8 cellular contexts compared by ENCODE assay signal in genomic region chr20:41173161-41173721, GRCh38. TPM values are rescaled to one million over a fixed set of nuclear protein-coding genes. Genes with fewer than 3 reads are reported as not detected.
DNase-seq lines count a peak whose midpoint lies in the region; ATAC-seq and TF ChIP-seq lines count a peak whose summit lies in the region.

No MANE protein-coding gene starts in this region.

- H3K9me3 ChIP-seq in BE2C, result no peaks in the 10 kb centered on the region

- peak overlapping the region; percentile 86 to 93 for H3K27ac ChIP-seq in coronary artery

- TF ChIP-seq POLR2A in lower leg skin (IDR thresholded peaks at IDR 0.05), result no peak

- H3K4me1 ChIP-seq in BE2C, result no peaks in the 10 kb centered on the region

- ATAC-seq in HG03025 (IDR thresholded peaks at IDR 0.05; ENCODE audit: low FRiP score, unreplicated experiment), result no peak

- peak; percentile 86 for DNase-seq in BE2C
- peak; percentile 42 for DNase-seq in H4 (ENCODE audit: low spot score)
- DNase-seq in NCI-H226, result peak; percentile 18
- DNase-seq in activated CD4-positive, alpha-beta T cell treated with anti-CD3 and anti-CD28 coated beads, Interleukin-2, amount 50 U/mL, for 1 hour, result peak; percentile 74
- peak; percentile 93 for DNase-seq in coronary artery (ENCODE audit: low spot score)
- peak; percentile 84 to 98 for DNase-seq in lower leg skin (ENCODE audit: low spot score in 2 of 2)
- DNase-seq in stimulated activated CD4-positive, alpha-beta T cell treated with anti-CD3 and anti-CD28 coated beads, Interleukin-4, amount 100 ng/mL, for 4 hours, result peak; percentile 50 to 72

- H3K27me3 ChIP-seq in BE2C, result no peaks in the 10 kb centered on the region

- intact Hi-C loops in lower leg skin (cut with DNase I; ENCODE audit: low total_unique reads), result loop anchor here (5.0 to 10.0 kb wide), 2 partner anchors 72 to 169 kb away; partner anchors contain the start of gene LPIN3

- H3K4me3 ChIP-seq in BE2C (ENCODE audit: low read depth, low read length), result no peak overlapping the region
- H3K4me3 ChIP-seq in coronary artery, result no peak overlapping the region
- no peak overlapping the region for H3K4me3 ChIP-seq in lower leg skin (ENCODE audit: low read depth, poor library complexity, severe bottlenecking)

- 20 to 21% methylated on average over 8 to 9 of the region's 9 CpGs for WGBS in lower leg skin, 2 donors

- peak; percentile 99 for TF ChIP-seq CTCF in BE2C (IDR thresholded peaks at IDR 0.05; ENCODE audit: low read depth, low read length)
- peak; percentile 95 for TF ChIP-seq CTCF in coronary artery (IDR thresholded peaks at IDR 0.05)
- TF ChIP-seq CTCF in lower leg skin (IDR thresholded peaks at IDR 0.05), result peak in 1 of 3 donors; percentile 90

- H3K36me3 ChIP-seq in BE2C, result peaks cover 62% of the 10 kb centered on the region

RNA-seq across cellular contexts. Expression of gene PLCG1, which starts 35.9 kb away (rescaled TPM):
- polyA plus RNA-seq in BE2C (2012; ENCODE audit: insufficient read depth, insufficient read length, low read depth), result 123 TPM
- total RNA-seq in H4 (2014; rRNA removed; shearing (Covaris generic)), result 19.6 and 29.3 TPM in 2 replicates
- 100 to 1,000 TPM in 1 of 4 donors, 10 to 100 TPM in 3; 59.0 to 138 (median 72.5) TPM for total RNA-seq in lower leg skin

Comparison
In these comparisons a context has a peak if more than half of its experiments do, and no peak if none do; other contexts are left out.
1. DNase-seq: peak in every context shown above with its lines; median percentile 93 in coronary artery; 91 in lower leg skin; 86 in BE2C; 74 in activated CD4-positive, alpha-beta T cell treated with anti-CD3 and anti-CD28 coated beads, Interleukin-2, amount 50 U/mL, for 1 hour; 61 in stimulated activated CD4-positive, alpha-beta T cell treated with anti-CD3 and anti-CD28 coated beads, Interleukin-4, amount 100 ng/mL, for 4 hours; 42 in H4; 18 in NCI-H226.